In the genomic region with DNA sequence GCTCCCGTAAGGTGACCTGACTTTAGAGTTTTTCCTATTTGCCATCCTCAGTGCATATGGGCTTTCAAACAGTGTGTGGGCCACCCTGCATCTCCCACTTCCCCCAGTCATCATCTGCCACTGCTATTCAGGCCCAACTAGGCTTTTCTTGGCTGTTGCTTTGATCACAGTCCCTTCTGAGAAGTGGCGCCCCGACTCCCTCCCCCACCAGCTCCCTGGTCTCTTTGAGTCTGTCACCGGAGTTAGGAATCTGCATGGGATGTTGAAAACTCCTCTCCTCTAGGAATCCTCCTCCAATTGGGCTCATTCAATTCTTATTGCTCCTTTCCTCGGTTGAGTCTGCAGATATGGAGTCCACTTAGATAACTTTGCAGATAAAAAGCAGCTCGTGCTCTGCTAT, we compare ENCODE assay signal across 28 cellular contexts.
"Had no signal": no experiment of that assay in that cellular context is flagged by ENCODE, and none has a peak within 500 bp of the region (broad histone marks: within the 10 kb centered on the region; RNA-seq: fewer than 3 reads in every experiment).

No MANE protein-coding gene starts in this region.

- H3K4me3 Mint-ChIP-seq: activated CD8-positive, alpha-beta T cell treated with anti-CD3 and anti-CD28 coated beads, Interleukin-2, amount 10 ng/mL, durations not matched to agents 7 days and 5 days; activated naive CD8-positive, alpha-beta T cell treated with anti-CD3 and anti-CD28 coated beads, Interleukin-2, amount 10 ng/mL, durations not matched to agents 7 days and 5 days; activated T-cell treated with anti-CD3 and anti-CD28 coated beads, Interleukin-2, amount 50 U/mL, for 72 hours; T-helper 2 cell treated with Interferon-gamma antibody and Interleukin-4, amounts not matched to agents 5 μg/mL and 100 μg/mL, for 36 hours; WTC11 had no signal

- H3K4me3 ChIP-seq: adrenal gland, Peyer's patch, SJSA1 had no signal

- H3K4me1 ChIP-seq: adrenal gland, SJSA1 had no signal

- DNase-seq: activated CD4-positive, alpha-beta T cell treated with anti-CD3 and anti-CD28 coated beads for 48 hours; activated CD4-positive, alpha-beta T cell treated with anti-CD3 and anti-CD28 coated beads, Interleukin-2, amount 50 U/mL, for 4 hours; activated CD4-positive, CD25-positive, alpha-beta regulatory T cell treated with anti-CD3 and anti-CD28 coated beads, Interleukin-2, amount 50 U/mL, for 72 hours; activated CD8-positive, alpha-beta T cell treated with anti-CD3 and anti-CD28 coated beads, Interleukin-2, amount 10 ng/mL, durations not matched to agents 7 days and 5 days; activated naive CD4-positive, alpha-beta T cell treated with anti-CD3 and anti-CD28 coated beads, Interleukin-2, amount 50 U/mL, for 16 hours; activated naive CD8-positive, alpha-beta T cell treated with anti-CD3 and anti-CD28 coated beads, Interleukin-2, amount 10 ng/mL, durations not matched to agents 7 days and 5 days; activated T-cell treated with anti-CD3 and anti-CD28 coated beads, Interleukin-2, amount 50 U/mL, for 72 hours; adrenal gland; anterior cingulate cortex; central memory CD4-positive, alpha-beta T cell; NCI-H1092 treated with DMSO at 0.1 percent for 48 hours; NCI-H1417 treated with DMSO at 0.1 percent for 48 hours; NCI-H1694; NCI-H2029; NCI-H2107; NCI-H2171 treated with DMSO at 0.1 percent for 48 hours; NCI-H345; NCI-H510A treated with DMSO at 0.1 percent for 48 hours; NCI-H69; SHP77; SW 1271 had no signal

- H3K36me3 Mint-ChIP-seq: WTC11 had no signal

- H3K27ac Mint-ChIP-seq: activated CD8-positive, alpha-beta T cell treated with anti-CD3 and anti-CD28 coated beads, Interleukin-2, amount 10 ng/mL, durations not matched to agents 7 days and 5 days; activated naive CD8-positive, alpha-beta T cell treated with anti-CD3 and anti-CD28 coated beads, Interleukin-2, amount 10 ng/mL, durations not matched to agents 7 days and 5 days; activated T-cell treated with anti-CD3 and anti-CD28 coated beads, Interleukin-2, amount 50 U/mL, for 72 hours; activated T-helper 2 cell treated with anti-CD3 and anti-CD28 coated beads, Interferon-gamma antibody, Interleukin-2, Interleukin-4, amounts not matched to agents 10 μg/mL and 5 μg/mL and 100 μg/mL, durations not matched to agents 14 hours and 24 hours and 36 hours; T-helper 2 cell treated with Interferon-gamma antibody and Interleukin-4, amounts not matched to agents 5 μg/mL and 100 μg/mL, for 36 hours; WTC11 had no signal

- ATAC-seq: activated CD8-positive, alpha-beta T cell treated with anti-CD3 and anti-CD28 coated beads, Interleukin-2, amount 10 ng/mL, durations not matched to agents 7 days and 5 days; activated T-cell treated with anti-CD3 and anti-CD28 coated beads, Interleukin-2, amount 50 U/mL, for 72 hours; SK-N-SH treated with all-trans-retinoic acid at 6 μM for 48 hours; WTC11 had no signal

- H3K9me3 ChIP-seq: adrenal gland, Peyer's patch, SJSA1 had no signal

- H3K9ac ChIP-seq: KMS-11 had no signal

- H3K36me3 ChIP-seq: adrenal gland, Peyer's patch, SJSA1 had no signal

- H3K9me3 Mint-ChIP-seq: activated naive CD8-positive, alpha-beta T cell treated with anti-CD3 and anti-CD28 coated beads, Interleukin-2, amount 10 ng/mL, durations not matched to agents 7 days and 5 days; activated T-cell treated with anti-CD3 and anti-CD28 coated beads, Interleukin-2, amount 50 U/mL, for 72 hours; activated T-helper 2 cell treated with anti-CD3 and anti-CD28 coated beads, Interferon-gamma antibody, Interleukin-2, Interleukin-4, amounts not matched to agents 10 μg/mL and 5 μg/mL and 100 μg/mL, durations not matched to agents 14 hours and 24 hours and 36 hours; T-helper 2 cell treated with Interferon-gamma antibody and Interleukin-4, amounts not matched to agents 5 μg/mL and 100 μg/mL, for 36 hours; WTC11 had no signal

- H3K27ac ChIP-seq: adrenal gland, KMS-11, Peyer's patch, SJSA1 had no signal
